2 cellular contexts compared by ENCODE assay signal in genomic region chr1:69328186-69328585, GRCh38.
TF ChIP-seq lines count a peak whose summit lies in the region.

No MANE protein-coding gene starts in this region.

TF ChIP-seq in GM23338, 12 proteins besides CTCF, POLR2A, EP300 and RAD21:
- no peak for TF ChIP-seq ZNF114 (CRISPR knock-in tag; IDR thresholded peaks at IDR 0.05)

TF ChIP-seq in H1, 55 proteins besides CTCF, POLR2A, EP300 and RAD21:
- TF ChIP-seq CHD7 (IDR thresholded peaks at IDR 0.05; ENCODE audit: insufficient replicate concordance, low read length) (no peak), TBP (IDR thresholded peaks at IDR 0.05; ENCODE audit: low read depth, low read length) (no peak), ATF2 (IDR thresholded peaks at IDR 0.05; ENCODE audit: low read length) (no peak), USF2 (IDR thresholded peaks at IDR 0.05; ENCODE audit: low read length) (no peak), SIN3A (conservative IDR thresholded peaks at IDR 0.05 in 1 of 2, IDR thresholded peaks at IDR 0.05 in 1 of 2; ENCODE audit: low read depth in 1 of 2, low read length in 2 of 2) (no peak), SAP30 (IDR thresholded peaks at IDR 0.05; ENCODE audit: insufficient read depth, insufficient replicate concordance, low read length) (no peak), GABPA (IDR thresholded peaks at IDR 0.05; ENCODE audit: borderline replicate concordance, insufficient read depth, low read length) (no peak), ASH2L (IDR thresholded peaks at IDR 0.05; ENCODE audit: low read length) (no peak), TCF12 (IDR thresholded peaks at IDR 0.05; ENCODE audit: low read depth, low read length) (no peak)
TF ChIP-seq in H1: peak in this region for 0.
